Comparison of ENCODE assay signal across 1 cellular context in the genomic region with DNA sequence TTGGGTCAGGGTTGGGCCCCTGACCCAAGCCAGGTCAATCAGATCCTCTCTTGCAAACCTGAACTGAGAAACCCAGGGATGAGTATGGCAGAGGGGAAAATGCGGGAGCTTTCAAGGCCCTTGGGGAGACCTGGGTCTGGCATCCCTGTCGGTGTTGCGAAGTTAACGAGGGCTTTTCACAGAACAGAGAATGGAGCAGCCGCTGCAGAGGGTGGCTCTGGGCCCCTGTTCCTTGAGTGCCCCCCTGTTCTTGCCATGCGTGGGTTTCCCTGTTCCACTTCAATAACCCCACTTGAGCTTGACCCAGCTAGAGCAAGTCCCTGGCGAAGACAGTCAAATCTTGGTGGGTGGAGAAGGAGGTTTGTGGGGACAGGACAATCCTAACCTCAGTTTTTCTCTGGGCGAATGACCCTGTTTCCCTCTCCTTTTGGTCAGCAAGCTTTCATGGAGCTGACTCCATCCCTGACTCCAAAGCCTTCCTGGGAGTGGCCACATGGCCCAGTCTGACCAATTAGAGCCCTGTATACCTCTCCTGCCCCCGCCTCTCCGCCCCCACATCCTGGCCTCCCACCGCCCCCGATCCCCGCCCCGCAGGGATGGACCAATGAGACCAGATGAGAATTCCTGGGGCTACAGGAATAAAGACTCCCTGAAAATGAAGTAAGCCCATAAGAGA.
TF ChIP-seq lines count a peak whose summit lies in the region.

No MANE protein-coding gene starts in this region.

TF ChIP-seq in HepG2, 621 proteins besides CTCF, POLR2A, EP300 and RAD21:
- TF ChIP-seq ETV5 (CRISPR knock-in tag; IDR thresholded peaks at IDR 0.05; ENCODE audit: borderline replicate concordance) = no peak
- no peak for TF ChIP-seq ZFP41 (CRISPR knock-in tag; IDR thresholded peaks at IDR 0.05; ENCODE audit: borderline replicate concordance)
- no peak for TF ChIP-seq ZNF670 (CRISPR knock-in tag; IDR thresholded peaks at IDR 0.05; ENCODE audit: borderline replicate concordance)
- TF ChIP-seq ZBTB7A (CRISPR knock-in tag; IDR thresholded peaks at IDR 0.05) = no peak
- TF ChIP-seq RBM22 (optimal IDR thresholded peaks at IDR 0.05; ENCODE audit: low read length) = peak; percentile 40
- no peak for TF ChIP-seq ZNF17 (CRISPR knock-in tag; IDR thresholded peaks at IDR 0.05)
- TF ChIP-seq POLR2G (IDR thresholded peaks at IDR 0.05; ENCODE audit: low read depth, low read length) = peak; percentile 28; the same call in 1 of the 2 replicates
- no peak for TF ChIP-seq ZNF644 (CRISPR knock-in tag; IDR thresholded peaks at IDR 0.05; ENCODE audit: low read depth)
- TF ChIP-seq RAD51 (IDR thresholded peaks at IDR 0.05; ENCODE audit: borderline replicate concordance) = no peak
- TF ChIP-seq, protein P1, sequence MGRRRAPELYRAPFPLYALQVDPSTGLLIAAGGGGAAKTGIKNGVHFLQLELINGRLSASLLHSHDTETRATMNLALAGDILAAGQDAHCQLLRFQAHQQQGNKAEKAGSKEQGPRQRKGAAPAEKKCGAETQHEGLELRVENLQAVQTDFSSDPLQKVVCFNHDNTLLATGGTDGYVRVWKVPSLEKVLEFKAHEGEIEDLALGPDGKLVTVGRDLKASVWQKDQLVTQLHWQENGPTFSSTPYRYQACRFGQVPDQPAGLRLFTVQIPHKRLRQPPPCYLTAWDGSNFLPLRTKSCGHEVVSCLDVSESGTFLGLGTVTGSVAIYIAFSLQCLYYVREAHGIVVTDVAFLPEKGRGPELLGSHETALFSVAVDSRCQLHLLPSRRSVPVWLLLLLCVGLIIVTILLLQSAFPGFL (CRISPR knock-in tag; IDR thresholded peaks at IDR 0.05) = no peak
- TF ChIP-seq, protein P2, sequence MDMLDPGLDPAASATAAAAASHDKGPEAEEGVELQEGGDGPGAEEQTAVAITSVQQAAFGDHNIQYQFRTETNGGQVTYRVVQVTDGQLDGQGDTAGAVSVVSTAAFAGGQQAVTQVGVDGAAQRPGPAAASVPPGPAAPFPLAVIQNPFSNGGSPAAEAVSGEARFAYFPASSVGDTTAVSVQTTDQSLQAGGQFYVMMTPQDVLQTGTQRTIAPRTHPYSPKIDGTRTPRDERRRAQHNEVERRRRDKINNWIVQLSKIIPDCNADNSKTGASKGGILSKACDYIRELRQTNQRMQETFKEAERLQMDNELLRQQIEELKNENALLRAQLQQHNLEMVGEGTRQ (IDR thresholded peaks at IDR 0.05; ENCODE audit: low read depth, low read length) = peak; percentile 21; the same call in 1 of the 2 replicates
- TF ChIP-seq, protein P2 (CRISPR knock-in tag; IDR thresholded peaks at IDR 0.05; ENCODE audit: borderline replicate concordance) = no peak
- no peak for TF ChIP-seq ZSCAN22 (CRISPR knock-in tag; IDR thresholded peaks at IDR 0.05)
- TF ChIP-seq CHD2 (IDR thresholded peaks at IDR 0.05; ENCODE audit: low read depth, low read length) = no peak
- TF ChIP-seq TCF7L2 (IDR thresholded peaks at IDR 0.05; ENCODE audit: low read depth, low read length) = no peak
